ENCODE assay signal across 27 cellular contexts in genomic region chr21:32843561-32843960, GRCh38.
"Had no signal": no experiment of that assay in that cellular context is flagged by ENCODE, and none has a peak within 500 bp of the region (broad histone marks: within the 10 kb centered on the region; RNA-seq: fewer than 3 reads in every experiment).

No MANE protein-coding gene starts in this region.

- H3K27ac Mint-ChIP-seq: dendritic cell treated with granulocyte-macrophage colony-stimulating factor and Interleukin-4, amounts not matched to agents 40 ng/mL and 50 ng/mL, for 4 days; effector memory CD8-positive, alpha-beta T cell; endodermal cell; mesothelial cell of epicardium; naive B cell had no signal

- ATAC-seq: effector memory CD8-positive, alpha-beta T cell; esophagus mucosa; gastrocnemius medialis; heart right ventricle; left cardiac atrium; left lung; left ventricle myocardium superior; lower lobe of right lung; mucosa of descending colon had no signal

- H3K9me3 Mint-ChIP-seq: dendritic cell treated with granulocyte-macrophage colony-stimulating factor and Interleukin-4, amounts not matched to agents 40 ng/mL and 50 ng/mL, for 4 days; effector memory CD8-positive, alpha-beta T cell; endodermal cell; mesothelial cell of epicardium; naive B cell had no signal

- H3K4me1 Mint-ChIP-seq: endodermal cell, mesothelial cell of epicardium, naive B cell had no signal

- H3K36me3 ChIP-seq: colonic mucosa, esophagus squamous epithelium, gastrocnemius medialis, heart right ventricle, left lung, lower lobe of right lung had no signal

- H3K36me3 Mint-ChIP-seq: mesothelial cell of epicardium, naive B cell had no signal

- H3K4me3 ChIP-seq: colonic mucosa, esophagus squamous epithelium, gastrocnemius medialis, heart right ventricle, left lung, lower lobe of right lung, mucosa of descending colon had no signal

- H3K4me3 Mint-ChIP-seq: dendritic cell treated with granulocyte-macrophage colony-stimulating factor and Interleukin-4, amounts not matched to agents 40 ng/mL and 50 ng/mL, for 4 days; effector memory CD8-positive, alpha-beta T cell; endodermal cell; mesothelial cell of epicardium; naive B cell had no signal

- FAIRE-seq: endometrium, islet of Langerhans, keratinocyte had no signal

- H3K4me1 ChIP-seq: colonic mucosa, esophagus squamous epithelium, gastrocnemius medialis, heart right ventricle, left lung, lower lobe of right lung had no signal

- DNase-seq: colonic mucosa; cortex of kidney; effector CD8-positive, alpha-beta T cell; effector memory CD8-positive, alpha-beta T cell; endodermal cell; erythroblast; esophagus squamous epithelium; foreskin melanocyte; gastrocnemius medialis; glutamatergic neuron; head of caudate nucleus; heart right ventricle; hippocampal formation; left cardiac atrium; left lung; left ventricle myocardium superior; lower lobe of right lung; mesenchymal stem cell; mucosa of descending colon; naive B cell had no signal

- H3K27me3 ChIP-seq: colonic mucosa, left lung had no signal

- H3K27ac ChIP-seq: colonic mucosa, epithelial cell of prostate, esophagus squamous epithelium, gastrocnemius medialis, heart right ventricle, left lung, lower lobe of right lung had no signal

- H3K9me3 ChIP-seq: colonic mucosa, esophagus squamous epithelium, gastrocnemius medialis, heart right ventricle, left lung, lower lobe of right lung, mucosa of descending colon had no signal
